Comparison of ENCODE assay signal across 9 cellular contexts in genomic region chr3:66450389-66451022, GRCh38. TPM values are rescaled to one million over a fixed set of nuclear protein-coding genes. Genes with fewer than 3 reads are reported as not detected.
A peak's percentile ranks its signal among the peaks of the same experiment; 100 is the strongest.
DNase-seq lines count a peak whose midpoint lies in the region; ATAC-seq and TF ChIP-seq lines count a peak whose summit lies in the region.
"Had no signal": no experiment of that assay in that cellular context is flagged by ENCODE, and none has a peak within 500 bp of the region (broad histone marks: within the 10 kb centered on the region; RNA-seq: fewer than 3 reads in every experiment).

No MANE protein-coding gene starts in this region.

- no peak for TF ChIP-seq POLR2A in thyroid gland (IDR thresholded peaks at IDR 0.05)

- H3K27me3 ChIP-seq in thyroid gland: no peaks in the 10 kb centered on the region

- H3K9me3 ChIP-seq in thyroid gland: no peaks in the 10 kb centered on the region

- DNase-seq in NCI-H2029 (lab: John Stamatoyannopoulos, UW): peak; percentile 29
- peak; percentile 25 to 73 for DNase-seq in cerebellar nuclear complex (lab: John Stamatoyannopoulos, UW)
- peak; percentile 80 for DNase-seq in left lobe of liver (ENCODE audit: low spot score)
- peak; percentile 69 to 78 for DNase-seq in thyroid gland
- DNase-seq in GDM1 (lab: John Stamatoyannopoulos, UW): no peak
- DNase-seq in retina: no peak
- DNase-seq: T-helper 2 cell had no signal

- no peaks in the 10 kb centered on the region for H3K36me3 ChIP-seq in thyroid gland

- WGBS in thyroid gland, 2 donors: 23 to 25% methylated on average over 4 of the region's 4 CpGs

- peak; percentile 82 for ATAC-seq in left lobe of liver
- ATAC-seq in HG03571 (IDR thresholded peaks at IDR 0.05; ENCODE audit: unreplicated experiment): no peak
- no peak for ATAC-seq in HG03520 (IDR thresholded peaks at IDR 0.05; ENCODE audit: unreplicated experiment)

- intact Hi-C loops in thyroid gland (cut with DNase I): no loop called here

- H3K27ac ChIP-seq in thyroid gland: peak overlapping the region; percentile 58 to 68 (median 67)

- no peak for TF ChIP-seq CTCF in thyroid gland (IDR thresholded peaks at IDR 0.05)

- peaks cover 45 to 57% of the 10 kb centered on the region in 2 donors for H3K4me1 ChIP-seq in thyroid gland

- no peak overlapping the region for H3K4me3 ChIP-seq in thyroid gland (replicated peaks in 1 of 3)

RNA-seq across cellular contexts. Expression of gene LRIG1, which starts 50.3 kb away (rescaled TPM):
- total RNA-seq in left lobe of liver (18.6 TPM), thyroid gland (10 to 100 TPM; 45.8 to 69.7 (median 61.7) TPM)

Comparison
In these comparisons a context has a peak if more than half of its experiments do, and no peak if none do; other contexts are left out.
1. DNase-seq: peak in NCI-H2029 (single experiment), cerebellar nuclear complex (2 of 2), left lobe of liver (single experiment) and thyroid gland (2 of 2); none in GDM1 (single experiment) and retina (single experiment).